ENCODE assay signal across 8 cellular contexts in genomic region chr1:66380452-66381212, GRCh38.
A peak's percentile ranks its signal among the peaks of the same experiment; 100 is the strongest.
DNase-seq lines count a peak whose midpoint lies in the region; ATAC-seq and TF ChIP-seq lines count a peak whose summit lies in the region.

No MANE protein-coding gene starts in this region.

- no peaks in the 10 kb centered on the region for H3K27me3 ChIP-seq in H9 (ENCODE audit: insufficient read depth, low read length)

- no peak overlapping the region for H4K91ac ChIP-seq in H9 (ENCODE audit: insufficient read length, low read depth, low read length)

- no peak for ATAC-seq in Right ventricle myocardium inferior
- peak; percentile 98 for ATAC-seq in HG02938 (IDR thresholded peaks at IDR 0.05; ENCODE audit: unreplicated experiment)
- peak; percentile 83 for ATAC-seq in sciatic nerve

- no peak overlapping the region for H3K27ac Mint-ChIP-seq in H9

- H2BK5ac ChIP-seq in H9 (ENCODE audit: insufficient read length, low read length) = no peak overlapping the region

- H3K4ac ChIP-seq in H9 (ENCODE audit: low read depth, low read length) = no peak overlapping the region

- H3K79me2 ChIP-seq in H9 (ENCODE audit: insufficient read depth, low read length) = no peaks in the 10 kb centered on the region

- H3K9me3 ChIP-seq in H9 (ENCODE audit: control insufficient read depth, low read depth, low read length) = peaks cover 14% of the 10 kb centered on the region

- H3K27me3 Mint-ChIP-seq in H9 (ENCODE audit: low read depth) = no peaks in the 10 kb centered on the region

- H3K9me3 Mint-ChIP-seq in H9 = peaks cover 31 to 37% of the 10 kb centered on the region in 2 experiments

- H3K4me1 Mint-ChIP-seq in H9 = peaks cover 10 to 18% of the 10 kb centered on the region in 2 experiments

- peaks cover 22 to 37% (median 34%) of the 10 kb centered on the region in 3 experiments for H3K36me3 Mint-ChIP-seq in H9 (ENCODE audit: insufficient read depth in 1 of 3, low read depth in 3 of 3)

- H3T11ph ChIP-seq in H9 (ENCODE audit: low read length) = no peak overlapping the region

- no peak overlapping the region for H3K27ac ChIP-seq in H9 (ENCODE audit: insufficient read length, low read depth, low read length)

- H3K14ac ChIP-seq in H9 (ENCODE audit: insufficient read depth, low read length) = no peak overlapping the region

- DNase-seq in Right ventricle myocardium inferior (ENCODE audit: missing footprints) = peak; percentile 68
- DNase-seq in cardiac septum (ENCODE audit: low spot score) = no peak
- peak; percentile 80 for DNase-seq in RPMI8226
- DNase-seq in sciatic nerve (ENCODE audit: low spot score) = no peak
- no peak for DNase-seq in H9
- DNase-seq in NCI-H345 treated with DMSO at 0.1 percent for 48 hours (lab: John Stamatoyannopoulos, UW; ENCODE audit: unreplicated experiment) = no peak
- no peak for DNase-seq in H4 (ENCODE audit: low spot score)

- no peak overlapping the region for H2BK15ac ChIP-seq in H9 (ENCODE audit: low read depth, low read length)

- no peak overlapping the region for H2BK120ac ChIP-seq in H9 (ENCODE audit: low read depth, low read length, poor library complexity, severe bottlenecking)

- no peak overlapping the region for H2BK12ac ChIP-seq in H9 (ENCODE audit: insufficient read length, low read depth, low read length)

- H3K18ac ChIP-seq in H9 (ENCODE audit: insufficient read length, low read depth, low read length) = no peak overlapping the region

- H2AK5ac ChIP-seq in H9 (ENCODE audit: insufficient read length, low read length) = no peak overlapping the region

- H3K4me3 Mint-ChIP-seq in H9 = no peak overlapping the region

- intact Hi-C loops in Right ventricle myocardium inferior (cut with DNase I) (no loop called here), cardiac septum (cut with DNase I) (no loop called here), sciatic nerve (cut with DNase I) (no loop called here)

- no peak for TF ChIP-seq CTCF in H9 (conservative IDR thresholded peaks at IDR 0.05)

- no CpG with 5 or more reads among the region's 3 CpGs for WGBS in H9 (ENCODE audit: extremely low coverage, insufficient read length, low lambda C conversion rate)

- no peak overlapping the region for H2AFZ ChIP-seq in H9 (ENCODE audit: low read length)

- H3K23ac ChIP-seq in H9 (ENCODE audit: insufficient read length, low read depth, low read length) = no peak overlapping the region

- no peaks in the 10 kb centered on the region for H3K23me2 ChIP-seq in H9 (ENCODE audit: insufficient read length, low read depth, low read length, poor library complexity, severe bottlenecking)

- no peaks in the 10 kb centered on the region for H3K79me1 ChIP-seq in H9 (ENCODE audit: insufficient read depth, low read depth, low read length, poor library complexity, severe bottlenecking)

- no peak overlapping the region for H3K4me2 ChIP-seq in H9 (ENCODE audit: insufficient read depth, insufficient read length, low read length)

- H4K20me1 ChIP-seq in H9 (ENCODE audit: control insufficient read depth, insufficient read depth, insufficient read length) = no peaks in the 10 kb centered on the region

- no peak overlapping the region for H3K56ac ChIP-seq in H9 (ENCODE audit: insufficient read length, low read depth, low read length)

- peaks cover 3% of the 10 kb centered on the region; the same call in 1 of the 2 replicates for H3K4me1 ChIP-seq in H9 (ENCODE audit: insufficient read depth, low read length)

- H4K8ac ChIP-seq in H9 (replicated peaks; ENCODE audit: insufficient read length, low read depth, low read length) = no peak overlapping the region

- H3K9ac ChIP-seq in H9 (ENCODE audit: extremely low read depth, insufficient read length, low read length) = no peak overlapping the region

- no peak overlapping the region for H4K5ac ChIP-seq in H9 (ENCODE audit: insufficient read length, low read depth, low read length)

- no peak overlapping the region for H2BK20ac ChIP-seq in H9 (ENCODE audit: low read depth, low read length, poor library complexity, severe bottlenecking)

Comparison
In these comparisons a context has a peak if more than half of its experiments do, and no peak if none do; other contexts are left out.
1. DNase-seq: peak in Right ventricle myocardium inferior (single experiment) and RPMI8226 (single experiment); none in cardiac septum (single experiment), sciatic nerve (single experiment), H9 (single experiment), NCI-H345 treated with DMSO at 0.1 percent for 48 hours (single experiment) and H4 (single experiment).